16 cellular contexts compared by ENCODE assay signal in the genomic region with DNA sequence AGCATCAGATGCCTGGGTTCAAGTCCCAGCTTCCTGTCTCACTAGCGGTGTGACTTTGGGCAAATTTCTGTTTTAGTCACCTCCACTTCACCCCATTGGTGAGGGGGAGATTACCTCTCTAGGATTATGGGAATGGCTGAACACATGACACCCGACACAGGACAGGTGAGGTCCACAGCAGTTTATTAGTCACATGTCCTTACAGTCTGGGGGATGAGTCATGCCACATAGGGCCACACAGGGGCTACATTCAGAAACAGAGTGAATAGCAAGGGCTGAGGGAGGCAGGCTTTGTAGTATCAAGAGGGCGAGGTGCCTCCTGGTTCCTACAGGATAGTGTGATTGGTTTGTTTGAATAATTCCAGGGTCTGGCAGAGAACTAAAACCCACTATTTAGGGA. TPM values are rescaled to one million over a fixed set of nuclear protein-coding genes. Genes with fewer than 3 reads are reported as not detected.
DNase-seq lines count a peak whose midpoint lies in the region; ATAC-seq and TF ChIP-seq lines count a peak whose summit lies in the region.
"Had no signal": no experiment of that assay in that cellular context is flagged by ENCODE, and none has a peak within 500 bp of the region (broad histone marks: within the 10 kb centered on the region; RNA-seq: fewer than 3 reads in every experiment).

No MANE protein-coding gene starts in this region.

- H3K36me3 Mint-ChIP-seq in type B pancreatic cell: no peaks in the 10 kb centered on the region

- no peaks in the 10 kb centered on the region for H3K9me3 Mint-ChIP-seq in type B pancreatic cell

- 95% methylated on average over 3 of the region's 3 CpGs for WGBS in right cardiac atrium

- POLR2A ChIA-PET in PC-3 (lab: Charles Lee; ENCODE audit: unreplicated experiment): no interaction called here
- POLR2A ChIA-PET in OCI-LY7 (lab: Charles Lee): no interaction called here

- no peak overlapping the region for H3K27ac Mint-ChIP-seq in type B pancreatic cell

- H3K4me1 ChIP-seq in right atrium auricular region: peaks cover 0 to 16% of the 10 kb centered on the region in 2 donors
- peaks cover 9% of the 10 kb centered on the region for H3K4me1 ChIP-seq in right cardiac atrium (ENCODE audit: control insufficient read depth, insufficient read depth, low read length)
- H3K4me1 ChIP-seq in PC-3 (ENCODE audit: insufficient read depth, low read length): no peaks in the 10 kb centered on the region
- H3K4me1 ChIP-seq in foreskin keratinocyte: peaks cover 4% of the 10 kb centered on the region
- no peaks in the 10 kb centered on the region for H3K4me1 ChIP-seq in OCI-LY7 (ENCODE audit: insufficient read depth, low read length, poor library complexity, severe bottlenecking)

- H3K4me2 ChIP-seq in PC-3 (ENCODE audit: low read length) (no peak overlapping the region), OCI-LY7 (ENCODE audit: low read length) (no peak overlapping the region)

- ATAC-seq in right cardiac atrium (no peak), PC-3 (no peak), foreskin keratinocyte (peak; percentile 34)

- DNase-seq in right atrium auricular region (ENCODE audit: low spot score) (peak; percentile 26), right cardiac atrium (no peak), PC-3 (peak; percentile 33), foreskin keratinocyte (no peak), type B pancreatic cell (ENCODE audit: extremely low spot score, unreplicated experiment) (peak; percentile 13), superior temporal gyrus (ENCODE audit: extremely low spot score) (no peak), OCI-LY7 (ENCODE audit: low spot score) (no peak), DMS153 treated with DMSO at 0.1 percent for 48 hours (lab: John Stamatoyannopoulos, UW; ENCODE audit: unreplicated experiment) (no peak)
- DNase-seq: AML-193, DND-41, H7, NCI-H1092 treated with DMSO at 0.1 percent for 48 hours, NCI-H1694 treated with DMSO at 0.1 percent for 48 hours, NCI-H446, NCI-H774, SHP77 treated with DMSO at 0.1 percent for 48 hours had no signal

- H3K4me1 Mint-ChIP-seq in type B pancreatic cell (ENCODE audit: unreplicated experiment): no peaks in the 10 kb centered on the region

- intact Hi-C loops in right cardiac atrium (cut with DNase I) (no loop called here), PC-3 (cut with micrococcal nuclease) (no loop called here), OCI-LY7 (cut with micrococcal nuclease; ENCODE audit: unreplicated experiment) (no loop called here)

- H3K4me3 ChIP-seq in right atrium auricular region (no peak overlapping the region), right cardiac atrium (ENCODE audit: low read length) (no peak overlapping the region), PC-3 (ENCODE audit: low read length) (no peak overlapping the region), OCI-LY7 (ENCODE audit: low read depth, low read length, poor library complexity, severe bottlenecking) (no peak overlapping the region)

- H3K27me3 ChIP-seq in right atrium auricular region (no peaks in the 10 kb centered on the region), right cardiac atrium (ENCODE audit: control insufficient read depth, insufficient read depth) (no peaks in the 10 kb centered on the region), PC-3 (ENCODE audit: low read length) (peaks cover 58% of the 10 kb centered on the region), foreskin keratinocyte (peaks cover 67% of the 10 kb centered on the region)

- no peak overlapping the region for H3K9ac ChIP-seq in PC-3 (ENCODE audit: low read length)

- no TSS peak for BruUV-seq in PC-3 (replicated peaks; lab: Mats Ljungman, UMichigan)
- no TSS peak for BruUV-seq in OCI-LY7 (replicated peaks; lab: Mats Ljungman, UMichigan)

- no peaks in the 10 kb centered on the region for H3K9me2 ChIP-seq in PC-3 (replicated peaks; ENCODE audit: low read length)
- H3K9me2 ChIP-seq in OCI-LY7 (ENCODE audit: insufficient read depth, low read length): no peaks in the 10 kb centered on the region; the same call in 1 of the 2 replicates

- TF ChIP-seq CTCF in right atrium auricular region (IDR thresholded peaks at IDR 0.05) (no peak), PC-3 (conservative IDR thresholded peaks at IDR 0.05; ENCODE audit: low read depth, low read length) (no peak), foreskin keratinocyte (conservative IDR thresholded peaks at IDR 0.05) (no peak), type B pancreatic cell (conservative IDR thresholded peaks at IDR 0.05) (no peak), OCI-LY7 (conservative IDR thresholded peaks at IDR 0.05; ENCODE audit: low read length) (no peak)

- no peaks in the 10 kb centered on the region for H3F3A ChIP-seq in PC-3 (ENCODE audit: low read length, unreplicated experiment)

- H3K4me3 Mint-ChIP-seq in type B pancreatic cell: no peak overlapping the region

- CTCF ChIA-PET in PC-3 (lab: Charles Lee) (no interaction called here), OCI-LY7 (lab: Charles Lee; ENCODE audit: unreplicated experiment) (no interaction called here)

- H3K27ac ChIP-seq in right atrium auricular region: no peak overlapping the region
- no peak overlapping the region for H3K27ac ChIP-seq in right cardiac atrium (ENCODE audit: low read length)
- no peak overlapping the region for H3K27ac ChIP-seq in PC-3 (ENCODE audit: low read length)
- no peak overlapping the region for H3K27ac ChIP-seq in foreskin keratinocyte
- no peak overlapping the region for H3K27ac ChIP-seq in OCI-LY7 (ENCODE audit: low read depth, low read length, poor library complexity, severe bottlenecking)

- no peak overlapping the region for H2AFZ ChIP-seq in PC-3 (ENCODE audit: low read length)
- H2AFZ ChIP-seq in OCI-LY7 (ENCODE audit: low read length): no peak overlapping the region

- no peaks in the 10 kb centered on the region for H3K9me3 ChIP-seq in right atrium auricular region
- no peaks in the 10 kb centered on the region for H3K9me3 ChIP-seq in right cardiac atrium (ENCODE audit: control insufficient read depth, low read length)
- H3K9me3 ChIP-seq in PC-3 (ENCODE audit: low read length): no peaks in the 10 kb centered on the region
- 0 out of 2 replicates have a peak, but pooled peaks cover 6% of the 10 kb centered on the region for H3K9me3 ChIP-seq in OCI-LY7 (ENCODE audit: low read length)

- H3K27me3 Mint-ChIP-seq in type B pancreatic cell: peaks cover 24% of the 10 kb centered on the region

- no peaks in the 10 kb centered on the region for H3K79me2 ChIP-seq in PC-3 (ENCODE audit: low read length)
- no peaks in the 10 kb centered on the region for H3K79me2 ChIP-seq in OCI-LY7 (ENCODE audit: insufficient read depth, low read depth, low read length)

- H4K20me1 ChIP-seq in PC-3 (ENCODE audit: low read length) (no peaks in the 10 kb centered on the region), OCI-LY7 (ENCODE audit: insufficient read depth, low read length) (no peaks in the 10 kb centered on the region)

- H3K36me3 ChIP-seq in right atrium auricular region (no peaks in the 10 kb centered on the region), PC-3 (ENCODE audit: low read depth, low read length) (no peaks in the 10 kb centered on the region), OCI-LY7 (ENCODE audit: insufficient read depth, low read length) (no peaks in the 10 kb centered on the region)

RNA-seq across cellular contexts. Expression of gene ITGA11, which starts 15.2 kb away (rescaled TPM):
- 10 to 100 TPM; 12.6 to 35.4 TPM for total RNA-seq in right atrium auricular region
- total RNA-seq in right cardiac atrium: 10 to 100 TPM; 20.1 to 34.0 (median 21.2) TPM
- polyA plus RNA-seq in right cardiac atrium: 11.6 TPM
- total RNA-seq in PC-3 (2014; rRNA removed): 0.06 TPM in 1 of 2 replicates, not detected in the other
- not detected in 2 replicates for total RNA-seq in foreskin keratinocyte
- not detected in 2 replicates for polyA plus RNA-seq in foreskin keratinocyte
- total RNA-seq in type B pancreatic cell (ENCODE audit: low replicate concordance): 0.26 and 0.92 TPM in 2 replicates
- under 0.01 TPM in 1 of 2 replicates, not detected in the other for total RNA-seq in OCI-LY7 (2014; rRNA removed; shearing (Covaris generic))
- total RNA-seq in OCI-LY7 (2022): not detected in 2 replicates

Comparison
In these comparisons a context has a peak if more than half of its experiments do, and no peak if none do; other contexts are left out.
1. DNase-seq: peak in right atrium auricular region (single experiment), PC-3 (single experiment) and type B pancreatic cell (single experiment); none in right cardiac atrium (0 of 3), foreskin keratinocyte (0 of 2), superior temporal gyrus (single experiment), OCI-LY7 (single experiment) and DMS153 treated with DMSO at 0.1 percent for 48 hours (single experiment).